8 cellular contexts compared by ENCODE assay signal in the genomic region with DNA sequence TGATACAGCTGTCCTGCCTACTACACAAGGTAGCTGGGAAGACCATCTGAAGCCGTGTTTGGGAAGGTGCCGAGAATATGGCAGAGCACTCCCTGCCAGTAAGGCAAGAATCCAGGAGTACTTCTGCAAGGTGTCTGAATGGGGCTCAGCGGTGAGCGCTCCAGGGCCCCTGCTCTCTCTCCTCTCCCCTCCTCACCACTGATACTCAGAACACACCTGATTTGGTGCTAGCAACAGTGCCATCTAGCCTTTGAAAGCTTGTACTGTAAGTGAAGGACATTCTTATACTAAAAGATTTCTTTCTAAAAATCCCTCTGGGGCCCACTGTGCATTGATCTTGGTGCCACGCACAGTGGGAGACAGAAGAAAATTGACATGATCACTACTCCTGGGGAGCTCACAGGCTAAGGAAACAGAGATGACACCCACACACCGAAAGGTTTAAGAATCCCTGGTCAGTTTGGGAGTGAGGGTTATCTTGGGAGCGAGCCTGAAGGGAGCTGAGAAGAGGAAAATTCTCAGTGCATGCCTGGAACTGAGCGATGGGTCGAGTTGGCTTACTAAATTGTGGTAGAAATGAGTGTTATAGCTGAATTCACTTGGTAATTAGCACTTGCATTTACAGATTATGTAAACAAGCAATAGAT.
DNase-seq lines count a peak whose midpoint lies in the region; ATAC-seq and TF ChIP-seq lines count a peak whose summit lies in the region.

No MANE protein-coding gene starts in this region.

- H3K4me2 ChIP-seq in PC-9, result no peak overlapping the region

- H3K79me2 ChIP-seq in PC-9 (ENCODE audit: low read depth), result no peaks in the 10 kb centered on the region

- intact Hi-C loops in PC-9 (cut with micrococcal nuclease; ENCODE audit: unreplicated experiment), result no loop called here
- intact Hi-C loops in CD8-positive, alpha-beta T cell (cut with DNase I, micrococcal nuclease), result no loop called here

- peaks cover 13% of the 10 kb centered on the region for H3K27me3 Mint-ChIP-seq in CD8-positive, alpha-beta T cell (ENCODE audit: low read depth)

- H3K27ac ChIP-seq in 22Rv1, result no peak overlapping the region
- H3K27ac ChIP-seq in PC-9, result no peak overlapping the region
- H3K27ac ChIP-seq in CD8-positive, alpha-beta T cell (ENCODE audit: low read depth, low read length), result no peak overlapping the region

- no peak overlapping the region for H2AFZ ChIP-seq in PC-9

- no peaks in the 10 kb centered on the region; the same call in 1 of the 2 replicates for H4K20me1 ChIP-seq in PC-9 (ENCODE audit: insufficient read depth)

- no peaks in the 10 kb centered on the region for H3K9me3 Mint-ChIP-seq in CD8-positive, alpha-beta T cell

- BruUV-seq in PC-9 (replicated peaks; lab: Mats Ljungman, UMichigan), result no TSS peak

- POLR2A ChIA-PET in PC-9 (lab: Charles Lee; ENCODE audit: unreplicated experiment), result no interaction called here
- POLR2A ChIA-PET in CD8-positive, alpha-beta T cell (lab: Charles Lee), result no interaction called here

- H3F3A ChIP-seq in PC-9 (ENCODE audit: insufficient read depth, low read depth), result no peaks in the 10 kb centered on the region

- H3K36me3 ChIP-seq in PC-9 (ENCODE audit: low read depth), result no peaks in the 10 kb centered on the region
- no peaks in the 10 kb centered on the region for H3K36me3 ChIP-seq in CD8-positive, alpha-beta T cell (ENCODE audit: insufficient read depth, low read length)

- H3K27me3 ChIP-seq in PC-9 (ENCODE audit: insufficient read depth, low read depth), result peaks cover 36% of the 10 kb centered on the region; the same call in 1 of the 2 replicates
- no peaks in the 10 kb centered on the region for H3K27me3 ChIP-seq in CD8-positive, alpha-beta T cell (ENCODE audit: insufficient read depth, low read length)

- no peak overlapping the region for H3K27ac Mint-ChIP-seq in CD8-positive, alpha-beta T cell

- H3K4me3 Mint-ChIP-seq in CD8-positive, alpha-beta T cell, result no peak overlapping the region

- H3K4me3 ChIP-seq in HFF-Myc (replicated peaks; ENCODE audit: low read depth, low read length), result no peak overlapping the region
- H3K4me3 ChIP-seq in PC-9, result no peak overlapping the region
- H3K4me3 ChIP-seq in CD8-positive, alpha-beta T cell (ENCODE audit: low read depth, low read length), result no peak overlapping the region

- no peaks in the 10 kb centered on the region for H3K4me1 ChIP-seq in PC-9 (replicated peaks; ENCODE audit: insufficient read depth)
- H3K4me1 ChIP-seq in CD8-positive, alpha-beta T cell (ENCODE audit: insufficient read depth, low read length), result no peaks in the 10 kb centered on the region

- TF ChIP-seq CTCF in 22Rv1 (IDR thresholded peaks at IDR 0.05) (peak; percentile 77), HFF-Myc (IDR thresholded peaks at IDR 0.05; ENCODE audit: low read depth, low read length, missing control alignments) (peak; percentile 50), PC-9 (conservative IDR thresholded peaks at IDR 0.05) (peak; percentile 67)
- TF ChIP-seq CTCF in CD8-positive, alpha-beta T cell (IDR thresholded peaks at IDR 0.05), result no peak

- H3K36me3 Mint-ChIP-seq in CD8-positive, alpha-beta T cell, result no peaks in the 10 kb centered on the region

- H3K9me3 ChIP-seq in PC-9 (ENCODE audit: insufficient read depth, low read depth), result no peaks in the 10 kb centered on the region
- H3K9me3 ChIP-seq in CD8-positive, alpha-beta T cell (ENCODE audit: low read length), result no peaks in the 10 kb centered on the region

- DNase-seq in HFF-Myc (ENCODE audit: extremely low read depth, low read depth) (peak; percentile 4), PC-9 (no peak), glomerular visceral epithelial cell (ENCODE audit: extremely low spot score) (peak; percentile 41), superior temporal gyrus (ENCODE audit: extremely low spot score) (peak; percentile 38)
- no peak for DNase-seq in CD8-positive, alpha-beta T cell

- CTCF ChIA-PET in PC-9 (lab: Charles Lee), result no interaction called here
- CTCF ChIA-PET in CD8-positive, alpha-beta T cell (lab: Charles Lee), result interaction anchor here (0.6 to 1.2 kb wide), 2 partner anchors 79 to 219 kb away, joined by 3 read pairs; no protein-coding TSS in a partner anchor

- no peak for ATAC-seq in CD8-positive, alpha-beta T cell
- no peak for ATAC-seq in GM21825 (IDR thresholded peaks at IDR 0.05; ENCODE audit: unreplicated experiment)
- ATAC-seq in GM21526 (IDR thresholded peaks at IDR 0.05; ENCODE audit: low FRiP score, unreplicated experiment), result no peak

- no peaks in the 10 kb centered on the region for H3K4me1 Mint-ChIP-seq in CD8-positive, alpha-beta T cell (ENCODE audit: low read depth)

- H3K9me2 ChIP-seq in PC-9 (ENCODE audit: insufficient read depth), result no peaks in the 10 kb centered on the region

Comparison
In these comparisons a context has a peak if more than half of its experiments do, and no peak if none do; other contexts are left out.
1. DNase-seq: peak in HFF-Myc (single experiment), glomerular visceral epithelial cell (single experiment) and superior temporal gyrus (single experiment); none in PC-9 (0 of 2) and CD8-positive, alpha-beta T cell (0 of 7).